ENCODE assay signal across 8 cellular contexts in the genomic region with DNA sequence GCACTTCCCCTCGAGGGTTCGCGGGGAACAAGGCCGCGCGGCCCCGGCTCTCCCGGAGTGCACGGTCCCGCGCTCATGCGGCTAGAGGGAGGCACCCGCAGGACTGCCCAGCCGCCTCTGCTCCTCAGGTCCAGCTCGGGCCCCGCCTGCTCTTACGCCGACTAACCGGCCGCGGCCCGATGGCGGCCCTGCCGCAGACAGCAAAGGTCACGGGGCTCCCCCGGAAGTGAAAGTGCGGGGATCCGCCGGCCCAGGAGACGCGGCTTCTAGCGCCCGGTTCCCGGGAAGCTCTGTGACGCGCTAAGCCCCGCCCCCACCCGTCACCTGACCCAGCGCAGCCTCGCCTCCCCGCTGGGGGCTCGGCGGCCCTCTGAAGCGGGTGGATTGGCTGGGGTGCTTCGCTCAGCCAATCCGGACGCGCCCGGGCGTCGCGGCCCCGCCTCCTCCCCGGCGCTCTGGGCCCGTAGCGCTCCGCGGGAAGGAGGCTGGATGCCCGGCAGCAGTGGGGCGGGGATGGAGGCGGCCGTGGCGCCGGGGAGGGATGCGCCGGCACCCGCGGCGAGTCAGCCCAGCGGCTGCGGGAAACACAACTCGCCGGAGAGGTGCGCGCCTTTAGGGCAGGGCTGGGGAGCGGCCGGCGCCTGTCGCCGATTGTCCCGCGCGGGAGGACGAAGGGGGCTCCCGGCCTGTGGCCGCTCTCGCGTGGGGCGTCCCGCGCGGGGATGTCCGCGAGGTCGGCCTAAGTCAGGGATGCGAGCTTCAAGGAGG. TPM values are rescaled to one million over a fixed set of nuclear protein-coding genes. Genes with fewer than 3 reads are reported as not detected.
DNase-seq lines count a peak whose midpoint lies in the region; ATAC-seq and TF ChIP-seq lines count a peak whose summit lies in the region.

A gene with protein sequence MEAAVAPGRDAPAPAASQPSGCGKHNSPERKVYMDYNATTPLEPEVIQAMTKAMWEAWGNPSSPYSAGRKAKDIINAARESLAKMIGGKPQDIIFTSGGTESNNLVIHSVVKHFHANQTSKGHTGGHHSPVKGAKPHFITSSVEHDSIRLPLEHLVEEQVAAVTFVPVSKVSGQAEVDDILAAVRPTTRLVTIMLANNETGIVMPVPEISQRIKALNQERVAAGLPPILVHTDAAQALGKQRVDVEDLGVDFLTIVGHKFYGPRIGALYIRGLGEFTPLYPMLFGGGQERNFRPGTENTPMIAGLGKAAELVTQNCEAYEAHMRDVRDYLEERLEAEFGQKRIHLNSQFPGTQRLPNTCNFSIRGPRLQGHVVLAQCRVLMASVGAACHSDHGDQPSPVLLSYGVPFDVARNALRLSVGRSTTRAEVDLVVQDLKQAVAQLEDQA (plus strand): TSS at position 460 of the 768 bp plus-strand sequence. CDS start 54 bp downstream, at position 514.

- POLR2A ChIA-PET in Panc1 (lab: Charles Lee) = interaction anchor here (0.5 to 0.6 kb wide), 3 partner anchors 556 to 837 kb away, joined by 5 to 16 read pairs (median 5); no protein-coding TSS in a partner anchor

- H3K4me1 ChIP-seq in Panc1 (ENCODE audit: control insufficient read depth, insufficient read depth, low read length) = peaks cover 10% of the 10 kb centered on the region
- peaks cover 5 to 17% of the 10 kb centered on the region in 2 donors for H3K4me1 ChIP-seq in muscle layer of duodenum (ENCODE audit: control insufficient read depth in 1 of 2, insufficient read depth in 2 of 2, low read length in 2 of 2)

- peak within 1 kb of the TSS; percentile 92 for H3K4me3 Mint-ChIP-seq in activated T-cell treated with anti-CD3 and anti-CD28 coated beads, Interleukin-2, amount 50 U/mL, for 4 hours

- H3K36me3 ChIP-seq in Panc1 (ENCODE audit: control insufficient read depth, insufficient read depth, low read length) (peaks cover 13% of the 10 kb centered on the region), muscle layer of duodenum (ENCODE audit: control insufficient read depth in 1 of 2, insufficient read depth in 2 of 2, low read length in 2 of 2) (peaks cover 8 to 11% of the 10 kb centered on the region in 2 donors)

- H3K9me3 ChIP-seq in Panc1 (ENCODE audit: control insufficient read depth, insufficient read depth, low read depth, low read length) (no peaks in the 10 kb centered on the region), muscle layer of duodenum (ENCODE audit: control insufficient read depth in 1 of 2, low read length in 2 of 2) (no peaks in the 10 kb centered on the region)

- CTCF ChIA-PET in Panc1 (lab: Charles Lee) = interaction anchor here (0.5 kb wide), 1 partner anchor 433 kb away, joined by 3 read pairs; no protein-coding TSS in a partner anchor

- H3K27ac ChIP-seq in Panc1 (ENCODE audit: low read length) = peak within 1 kb of the TSS; percentile 95
- H3K27ac ChIP-seq in muscle layer of duodenum (ENCODE audit: low read length) = peak within 1 kb of the TSS; percentile 92

- intact Hi-C loops in Panc1 (cut with micrococcal nuclease; ENCODE audit: unreplicated experiment) = no loop called here

- peaks cover 10% of the 10 kb centered on the region for H3K27me3 Mint-ChIP-seq in activated T-cell treated with anti-CD3 and anti-CD28 coated beads, Interleukin-2, amount 50 U/mL, for 4 hours (ENCODE audit: low read depth)

- peaks cover 10% of the 10 kb centered on the region for H3K36me3 Mint-ChIP-seq in activated T-cell treated with anti-CD3 and anti-CD28 coated beads, Interleukin-2, amount 50 U/mL, for 4 hours (ENCODE audit: insufficient read depth)

- peaks cover 35% of the 10 kb centered on the region for H3K4me1 Mint-ChIP-seq in activated T-cell treated with anti-CD3 and anti-CD28 coated beads, Interleukin-2, amount 50 U/mL, for 4 hours (ENCODE audit: low read depth)

- in situ Hi-C loops in Panc1 (cut with HindIII; ENCODE audit: low pct_unique_long_range_greater_than_20kb, low sequenced_read_pairs) = no loop called here

- peak; percentile 88 for DNase-seq in DMS153 treated with DMSO at 0.1 percent for 48 hours (lab: John Stamatoyannopoulos, UW; ENCODE audit: unreplicated experiment)
- peak; percentile 96 for DNase-seq in KG1 (lab: John Stamatoyannopoulos, UW)
- DNase-seq in Panc1 (ENCODE audit: low read depth, low spot score) = peak; percentile 79
- DNase-seq in activated T-cell treated with anti-CD3 and anti-CD28 coated beads, Interleukin-2, amount 50 U/mL, for 4 hours = peak; percentile 97
- peak; percentile 92 to 97 for DNase-seq in stimulated activated CD8-positive, alpha-beta memory T cell treated with anti-CD3 and anti-CD28 coated beads, Interleukin-7, amount 100 ng/mL, for 4 hours (ENCODE audit: low read depth in 2 of 2)

- peak within 1 kb of the TSS; percentile 95 to 96 for H3K4me3 ChIP-seq in Panc1 (ENCODE audit: low read depth in 2 of 2, low read length in 2 of 2)
- H3K4me3 ChIP-seq in muscle layer of duodenum (ENCODE audit: low read depth in 1 of 2, low read length in 2 of 2) = peak within 1 kb of the TSS; percentile 93

- no peaks in the 10 kb centered on the region for H3K9me3 Mint-ChIP-seq in activated T-cell treated with anti-CD3 and anti-CD28 coated beads, Interleukin-2, amount 50 U/mL, for 4 hours

- H3K27me3 ChIP-seq in Panc1 (ENCODE audit: control insufficient read depth, insufficient read depth, low read length) = no peaks in the 10 kb centered on the region
- H3K27me3 ChIP-seq in muscle layer of duodenum (ENCODE audit: low read depth, low read length) = no peaks in the 10 kb centered on the region

- no peak for TF ChIP-seq CTCF in Panc1 (IDR thresholded peaks at IDR 0.05)

- no TSS peak for BruUV-seq in Panc1 (replicated peaks; lab: Mats Ljungman, UMichigan)

- ATAC-seq in GM21717 (IDR thresholded peaks at IDR 0.05; ENCODE audit: unreplicated experiment) = peak; percentile 95
- ATAC-seq in Panc1 = peak; percentile 98
- peak; percentile 97 to 98 for ATAC-seq in activated T-cell treated with anti-CD3 and anti-CD28 coated beads, Interleukin-2, amount 50 U/mL, for 4 hours
- ATAC-seq in esophagus mucosa = peak; percentile 100

RNA-seq across cellular contexts. Expression of the gene that starts here (rescaled TPM):
- total RNA-seq in Panc1 (2021; ENCODE audit: unreplicated experiment) (31.4 TPM), esophagus mucosa (8.9 TPM)
- polyA plus RNA-seq in Panc1 (2012; ENCODE audit: insufficient read length) = 42.4 TPM
- total RNA-seq in activated T-cell treated with anti-CD3 and anti-CD28 coated beads, Interleukin-2, amount 50 U/mL, for 4 hours = 10 to 100 TPM; 46.4 to 63.5 (median 60.1) TPM

Comparison
In these comparisons a context has a peak if more than half of its experiments do, and no peak if none do; other contexts are left out.
1. Peak in every context shown above with its lines: DNase-seq, ATAC-seq, H3K4me3 ChIP-seq and H3K27ac ChIP-seq.